11 cellular contexts compared by ENCODE assay signal in genomic region chr10:1241322-1241890, GRCh38.
"Had no signal": no experiment of that assay in that cellular context is flagged by ENCODE, and none has a peak within 500 bp of the region (broad histone marks: within the 10 kb centered on the region; RNA-seq: fewer than 3 reads in every experiment).

No MANE protein-coding gene starts in this region.

- H3K27ac Mint-ChIP-seq: activated naive CD8-positive, alpha-beta T cell treated with anti-CD3 and anti-CD28 coated beads, Interleukin-2, amount 50 U/mL, for 24 hours; T-helper 17 cell had no signal

- ATAC-seq: activated naive CD8-positive, alpha-beta T cell treated with anti-CD3 and anti-CD28 coated beads, Interleukin-2, amount 50 U/mL, for 24 hours; T-helper 17 cell had no signal

- H3K27ac ChIP-seq: coronary artery, vagina had no signal

- DNase-seq: activated CD4-positive, alpha-beta T cell treated with anti-CD3 and anti-CD28 coated beads, Interleukin-2, amount 50 U/mL, for 4 hours; activated CD4-positive, CD25-positive, alpha-beta regulatory T cell; activated CD8-positive, alpha-beta memory T cell treated with anti-CD3 and anti-CD28 coated beads, Interleukin-2, amount 50 U/mL, for 48 hours; activated naive CD8-positive, alpha-beta T cell treated with anti-CD3 and anti-CD28 coated beads, Interleukin-2, amount 50 U/mL, for 24 hours; effector memory CD4-positive, alpha-beta T cell; kidney; small intestine; T-helper 17 cell had no signal

- H3K4me3 Mint-ChIP-seq: activated naive CD8-positive, alpha-beta T cell treated with anti-CD3 and anti-CD28 coated beads, Interleukin-2, amount 50 U/mL, for 24 hours; neural crest cell; T-helper 17 cell had no signal
